Comparison of ENCODE assay signal across 8 cellular contexts in genomic region chr14:64388533-64389243, GRCh38. TPM values are rescaled to one million over a fixed set of nuclear protein-coding genes. Genes with fewer than 3 reads are reported as not detected.
DNase-seq lines count a peak whose midpoint lies in the region; ATAC-seq and TF ChIP-seq lines count a peak whose summit lies in the region.

No MANE protein-coding gene starts in this region.

- peak overlapping the region; percentile 65 for H3K4me3 ChIP-seq in lung

- H3K27ac ChIP-seq in lung (ENCODE audit: low read depth in 1 of 2, low read length in 1 of 2) (peak overlapping the region; percentile 89 to 95), temporal lobe (ENCODE audit: low read depth, low read length) (peak overlapping the region; percentile 78)

- peaks cover 0 to 3% of the 10 kb centered on the region in 2 donors for H3K36me3 ChIP-seq in lung (ENCODE audit: control insufficient read depth in 2 of 2, insufficient read depth in 2 of 2, low read length in 2 of 2)

- ATAC-seq in lung (ENCODE audit: insufficient read depth, low FRiP score), result no peak

- H3K4me1 ChIP-seq in lung (ENCODE audit: control insufficient read depth in 2 of 2, insufficient read depth in 2 of 2, low read length in 2 of 2), result peaks cover 0 to 3% of the 10 kb centered on the region in 2 donors

- DNase-seq in SIG-M5 treated with dmso at 0.1 percent for 504 hours (lab: John Stamatoyannopoulos, UW; ENCODE audit: unreplicated experiment) (peak; percentile 29), SIG-M5 (lab: John Stamatoyannopoulos, UW) (no peak), HK-2 (ENCODE audit: unreplicated experiment) (peak; percentile 22), SK-N-DZ (ENCODE audit: low spot score) (peak; percentile 17), dermis microvascular lymphatic vessel endothelial cell (ENCODE audit: low read depth in 2 of 2) (peak; percentile 3 to 45), lung (ENCODE audit: low spot score) (no peak), MV-4-11 (lab: John Stamatoyannopoulos, UW) (no peak)

- TF ChIP-seq CTCF in lung (IDR thresholded peaks at IDR 0.05; ENCODE audit: control extremely low read depth, extremely low read depth), result no peak

- H3K27me3 ChIP-seq in lung (ENCODE audit: control insufficient read depth, insufficient read depth), result no peaks in the 10 kb centered on the region

- H3K9me3 ChIP-seq in lung (ENCODE audit: control insufficient read depth in 2 of 2, insufficient read depth in 1 of 2, low read length in 1 of 2), result no peaks in the 10 kb centered on the region

- 1 to 2% methylated on average over 18 of the region's 18 CpGs for WGBS in lung, 2 donors

RNA-seq across cellular contexts. Expression of gene MTHFD1, which starts 0.5 kb away (rescaled TPM):
- 39.6 and 50.8 TPM in 2 replicates for polyA plus RNA-seq in SK-N-DZ (2014; cell fraction: cytosol; rRNA removed)
- 74.0 and 110 TPM in 2 replicates for polyA plus RNA-seq in SK-N-DZ (2014; cell fraction: nucleus; rRNA removed)
- total RNA-seq in dermis microvascular lymphatic vessel endothelial cell (36.0 and 48.3 TPM in 2 replicates), lung (10 to 100 TPM; 30.5 to 58.7 TPM), temporal lobe (28.0 TPM)
- 10 to 100 TPM; 20.9 to 27.7 TPM for polyA plus RNA-seq in lung

Comparison
In these comparisons a context has a peak if more than half of its experiments do, and no peak if none do; other contexts are left out.
1. DNase-seq: peak in SIG-M5 treated with dmso at 0.1 percent for 504 hours (single experiment), HK-2 (single experiment), SK-N-DZ (single experiment) and dermis microvascular lymphatic vessel endothelial cell (2 of 2); none in SIG-M5 (single experiment), lung (single experiment) and MV-4-11 (single experiment).